In the genomic region with DNA sequence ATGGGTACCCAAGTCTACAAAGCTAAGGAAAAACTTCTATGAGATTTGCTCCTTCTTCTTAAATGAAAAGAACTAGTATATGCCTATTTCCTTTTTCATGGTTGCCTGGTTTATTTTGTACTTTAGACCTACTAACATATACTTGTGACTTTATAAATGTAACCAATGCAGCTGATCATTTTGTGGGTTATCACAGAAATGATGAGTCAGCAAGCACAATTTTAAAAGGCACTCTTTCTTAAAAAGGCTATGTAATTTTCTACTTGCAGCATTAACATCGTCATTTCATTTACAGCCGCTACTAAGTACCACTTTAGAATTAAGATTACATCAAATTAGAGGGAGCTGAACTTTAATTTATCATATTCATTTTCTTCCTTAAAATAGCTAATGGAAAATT, we compare ENCODE assay signal across 22 cellular contexts. TPM values are rescaled to one million over a fixed set of nuclear protein-coding genes. Genes with fewer than 3 reads are reported as not detected.
"Had no signal": no experiment of that assay in that cellular context is flagged by ENCODE, and none has a peak within 500 bp of the region (broad histone marks: within the 10 kb centered on the region; RNA-seq: fewer than 3 reads in every experiment).

No MANE protein-coding gene starts in this region.

- H3K4me2 ChIP-seq: hepatocyte had no signal

- H3K4me3 ChIP-seq: coronary artery, dorsolateral prefrontal cortex, esophagus muscularis mucosa, gastroesophageal sphincter, hepatocyte, left lung, lower lobe of right lung, mucosa of descending colon had no signal

- FAIRE-seq: colon, endothelial cell of umbilical vein, frontal cortex, keratinocyte had no signal

- H3K27me3 ChIP-seq: dorsolateral prefrontal cortex, esophagus muscularis mucosa, foreskin keratinocyte, heart left ventricle, hepatocyte, left lung had no signal

- H2AFZ ChIP-seq: hepatocyte had no signal

- H3K36me3 ChIP-seq: gastroesophageal sphincter, left lung had no signal

- ATAC-seq: foreskin keratinocyte, gastroesophageal sphincter, heart left ventricle, left cardiac atrium, left lung, lower lobe of right lung, mucosa of descending colon had no signal

- H3K4me1 ChIP-seq: foreskin keratinocyte, gastroesophageal sphincter, left lung, lower lobe of right lung had no signal

- H3K9me3 ChIP-seq: esophagus muscularis mucosa, gastroesophageal sphincter, heart left ventricle, left lung, lower lobe of right lung, mucosa of descending colon had no signal

- DNase-seq: dermis blood vessel endothelial cell; dorsolateral prefrontal cortex; effector CD4-positive, alpha-beta T cell; effector memory CD4-positive, alpha-beta T cell; foreskin keratinocyte; heart left ventricle; hypothalamus; immature natural killer cell; left cardiac atrium; left lung; lower lobe of right lung; mesenchymal stem cell; mucosa of descending colon; naive B cell had no signal

- H3K27ac ChIP-seq: coronary artery, dorsolateral prefrontal cortex, esophagus muscularis mucosa, foreskin keratinocyte, gastroesophageal sphincter, hepatocyte, left lung, lower lobe of right lung had no signal

- H3K79me2 ChIP-seq: hepatocyte had no signal

RNA-seq across cellular contexts. Expression of a gene that starts 13.6 kb away (rescaled TPM):
- polyA plus RNA-seq: immature natural killer cell had no signal
